24 cellular contexts compared by ENCODE assay signal in genomic region chr16:50286681-50287080, GRCh38.
"Had no signal": no experiment of that assay in that cellular context is flagged by ENCODE, and none has a peak within 500 bp of the region (broad histone marks: within the 10 kb centered on the region; RNA-seq: fewer than 3 reads in every experiment).

No MANE protein-coding gene starts in this region.

- H3K4me2 ChIP-seq: hepatocyte had no signal

- ATAC-seq: left lung had no signal

- DNase-seq: activated CD4-positive, alpha-beta T cell treated with anti-CD3 and anti-CD28 coated beads, Interleukin-2, amount 50 U/mL, for 48 hours; activated CD4-positive, CD25-positive, alpha-beta regulatory T cell treated with anti-CD3 and anti-CD28 coated beads, Interleukin-2, amount 50 U/mL, for 72 hours; activated CD8-positive, alpha-beta memory T cell treated with anti-CD3 and anti-CD28 coated beads, Interleukin-2, amount 50 U/mL, for 4 hours; activated naive CD4-positive, alpha-beta T cell treated with anti-CD3 and anti-CD28 coated beads, Interleukin-2, amount 50 U/mL, for 16 hours; amniotic stem cell; colonic mucosa; kidney; mammary epithelial cell; naive B cell; nucleus accumbens; stimulated activated CD4-positive, alpha-beta T cell treated with anti-CD3 and anti-CD28 coated beads, Interleukin-15, amount 100 ng/mL, for 24 hours; stimulated activated CD4-positive, alpha-beta T cell treated with anti-CD3 and anti-CD28 coated beads, Interleukin-4, amount 100 ng/mL, for 1 hour; stimulated activated naive CD4-positive, alpha-beta T cell treated with Interleukin-2 at 50 U/mL for 16 hours; substantia nigra; SW 1271; T1000; uterus had no signal

- H2AFZ ChIP-seq: hepatocyte had no signal

- H3K4me3 ChIP-seq: colonic mucosa, esophagus muscularis mucosa, hepatocyte, left lung, right atrium auricular region, skin epidermis, tibial nerve, uterus had no signal

- H3K27me3 ChIP-seq: colonic mucosa, esophagus muscularis mucosa, hepatocyte, left lung, right atrium auricular region, tibial nerve, uterus had no signal

- H3K79me2 ChIP-seq: hepatocyte had no signal

- H3K4me1 ChIP-seq: uterus had no signal

- H3K27ac Mint-ChIP-seq: progenitor cell of endocrine pancreas had no signal

- H3K27me3 Mint-ChIP-seq: naive B cell, progenitor cell of endocrine pancreas had no signal

- H3K9me3 ChIP-seq: colonic mucosa, left lung, right atrium auricular region, uterus had no signal

- H3K9me3 Mint-ChIP-seq: naive B cell had no signal

- H3K36me3 ChIP-seq: colonic mucosa, right atrium auricular region, uterus had no signal

- H3K27ac ChIP-seq: colonic mucosa, esophagus muscularis mucosa, hepatocyte, left lung, right atrium auricular region, skin epidermis, tibial nerve, uterus had no signal
